2 cellular contexts compared by ENCODE assay signal in genomic region chr14:75303415-75303814, GRCh38.
TF ChIP-seq lines count a peak whose summit lies in the region.

No MANE protein-coding gene starts in this region.

TF ChIP-seq in IMR-90, 13 proteins besides CTCF, POLR2A, EP300 and RAD21:
- no peak for TF ChIP-seq BHLHE40 (IDR thresholded peaks at IDR 0.05; ENCODE audit: low read depth, low read length)
- TF ChIP-seq CHD1 (IDR thresholded peaks at IDR 0.05; ENCODE audit: low read depth, low read length) = no peak
- peak; percentile 95 for TF ChIP-seq SMC3 (IDR thresholded peaks at IDR 0.05; ENCODE audit: low read depth, low read length)
- no peak for TF ChIP-seq USF2 (IDR thresholded peaks at IDR 0.05; ENCODE audit: low read depth, low read length)
- TF ChIP-seq ELK1 (IDR thresholded peaks at IDR 0.05; ENCODE audit: borderline replicate concordance, low read depth, low read length) = no peak
- no peak for TF ChIP-seq RFX5 (IDR thresholded peaks at IDR 0.05; ENCODE audit: low read depth, low read length)
- no peak for TF ChIP-seq MAFK (IDR thresholded peaks at IDR 0.05; ENCODE audit: low read depth, low read length)
- no peak for TF ChIP-seq MXI1 (IDR thresholded peaks at IDR 0.05; ENCODE audit: borderline replicate concordance, low read depth, low read length)
TF ChIP-seq in IMR-90: peak in this region for 1.

TF ChIP-seq in endothelial cell of umbilical vein, 7 proteins besides CTCF, POLR2A, EP300 and RAD21:
- TF ChIP-seq GATA2 (IDR thresholded peaks at IDR 0.05; ENCODE audit: insufficient read depth, insufficient read length, low read depth, low read length) = no peak
- no peak for TF ChIP-seq MYC (IDR thresholded peaks at IDR 0.05; ENCODE audit: low read depth, low read length)
- no peak for TF ChIP-seq MAX (IDR thresholded peaks at IDR 0.05; ENCODE audit: insufficient read depth, insufficient read length)
- no peak for TF ChIP-seq POLR2AphosphoS5 (IDR thresholded peaks at IDR 0.05; ENCODE audit: insufficient read depth, low read depth, low read length)
- TF ChIP-seq JUN (IDR thresholded peaks at IDR 0.05; ENCODE audit: borderline replicate concordance, insufficient read depth, insufficient read length, low read depth) = no peak
- TF ChIP-seq FOS (IDR thresholded peaks at IDR 0.05; ENCODE audit: borderline replicate concordance, insufficient read depth, low read length) = no peak
- TF ChIP-seq EZH2 (IDR thresholded peaks at IDR 0.05; ENCODE audit: borderline replicate concordance, low read depth, low read length, severe bottlenecking) = no peak
TF ChIP-seq in endothelial cell of umbilical vein: peak in this region for 0.
